In the genomic region with DNA sequence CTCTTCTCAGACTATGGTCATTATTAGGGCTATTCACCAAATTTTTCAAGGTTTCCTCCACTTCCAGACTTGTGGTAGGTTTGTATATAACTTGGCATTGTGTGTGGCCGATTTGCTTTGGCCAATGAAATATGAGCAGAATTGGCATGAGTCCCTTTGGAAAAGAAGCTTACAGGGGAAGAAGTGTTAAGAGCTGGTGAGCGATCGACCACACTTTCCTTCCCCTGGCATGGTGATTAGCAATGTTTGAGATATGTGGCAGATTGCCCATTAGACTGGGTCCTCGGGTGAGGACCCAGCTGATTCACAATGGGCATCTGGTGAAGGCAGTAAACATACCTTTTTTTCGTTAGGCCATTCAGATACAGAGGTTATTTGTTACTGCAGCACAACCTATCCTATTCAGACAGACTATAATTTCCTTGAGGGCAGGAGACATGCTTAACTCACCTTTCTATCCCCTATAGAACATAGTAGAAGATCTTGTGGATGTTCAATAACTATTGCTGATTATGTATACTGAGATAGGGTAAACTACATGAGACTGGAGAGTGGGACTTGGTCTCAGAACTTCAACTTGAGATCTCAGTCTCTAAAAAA, we compare ENCODE assay signal across 15 cellular contexts.
DNase-seq lines count a peak whose midpoint lies in the region; ATAC-seq and TF ChIP-seq lines count a peak whose summit lies in the region.
"Had no signal": no experiment of that assay in that cellular context is flagged by ENCODE, and none has a peak within 500 bp of the region (broad histone marks: within the 10 kb centered on the region; RNA-seq: fewer than 3 reads in every experiment).

No MANE protein-coding gene starts in this region.

- H3K36me3 Mint-ChIP-seq in activated CD4-positive, alpha-beta T cell treated with anti-CD3 and anti-CD28 coated beads, Interleukin-2, amount 10 ng/mL, durations not matched to agents 7 days and 5 days (ENCODE audit: low read depth), result no peaks in the 10 kb centered on the region
- H3K36me3 Mint-ChIP-seq: CD8-positive, alpha-beta T cell; natural killer cell; T-cell had no signal

- H4K8ac ChIP-seq in IMR-90 (ENCODE audit: low read depth in 2 of 2, low read length in 2 of 2), result no peak overlapping the region

- H2AFZ ChIP-seq in IMR-90 (replicated peaks; ENCODE audit: low read length, poor library complexity) (no peak overlapping the region), MM.1S (ENCODE audit: low read length) (no peak overlapping the region)

- no peak overlapping the region for H4K91ac ChIP-seq in IMR-90 (ENCODE audit: insufficient read depth, low read depth, low read length)

- no peak overlapping the region for H2BK120ac ChIP-seq in IMR-90 (ENCODE audit: low read depth, low read length)

- TF ChIP-seq POLR2A in IMR-90 (IDR thresholded peaks at IDR 0.05; ENCODE audit: low read depth, low read length), result no peak
- TF ChIP-seq POLR2A in transverse colon (IDR thresholded peaks at IDR 0.05), result no peak

- no peak overlapping the region for H4K5ac ChIP-seq in IMR-90 (ENCODE audit: low read depth, low read length)

- H3K4ac ChIP-seq in IMR-90 (ENCODE audit: low read depth, low read length), result no peak overlapping the region

- H3K27ac Mint-ChIP-seq in activated CD4-positive, alpha-beta T cell treated with anti-CD3 and anti-CD28 coated beads, Interleukin-2, amount 10 ng/mL, durations not matched to agents 7 days and 5 days, result no peak overlapping the region
- H3K27ac Mint-ChIP-seq: CD8-positive, alpha-beta T cell; natural killer cell; T-cell had no signal

- BruUV-seq in IMR-90 (replicated peaks; lab: Mats Ljungman, UMichigan), result no TSS peak

- POLR2A ChIA-PET in IMR-90 (lab: Charles Lee; ENCODE audit: unreplicated experiment), result no interaction called here
- POLR2A ChIA-PET in activated CD4-positive, alpha-beta T cell treated with anti-CD3 and anti-CD28 coated beads, Interleukin-2, amount 10 ng/mL, durations not matched to agents 7 days and 5 days (lab: Charles Lee), result no interaction called here

- in situ Hi-C loops in IMR-90 (cut with MboI; ENCODE audit: low sequenced_read_pairs), result no loop called here
- in situ Hi-C loops in transverse colon (cut with MboI; ENCODE audit: low pct_ligation_motif_present in 1 of 4, low pct_unique_long_range_greater_than_20kb in 1 of 4, low sequenced_read_pairs in 3 of 4), result loop anchor here in 2 of 4 donors (5.0 to 25.0 kb wide), 2 partner anchors 60 to 115 kb away; no protein-coding TSS in a partner anchor

- dilution Hi-C loops in IMR-90 (cut with HindIII; ENCODE audit: low sequenced_read_pairs, unreplicated experiment), result no loop called here

- H3K9me3 Mint-ChIP-seq in activated CD4-positive, alpha-beta T cell treated with anti-CD3 and anti-CD28 coated beads, Interleukin-2, amount 10 ng/mL, durations not matched to agents 7 days and 5 days, result peaks cover 3% of the 10 kb centered on the region
- H3K9me3 Mint-ChIP-seq: CD8-positive, alpha-beta T cell; natural killer cell; T-cell had no signal

- no peak for TF ChIP-seq EP300 in transverse colon (IDR thresholded peaks at IDR 0.05; ENCODE audit: low read depth)

- H3K18ac ChIP-seq in IMR-90 (ENCODE audit: low read depth, low read length), result no peak overlapping the region

- H3K9me3 ChIP-seq in IMR-90 (ENCODE audit: control insufficient read depth, insufficient read depth, low read length) (no peaks in the 10 kb centered on the region), ascending aorta (no peaks in the 10 kb centered on the region), transverse colon (no peaks in the 10 kb centered on the region), MM.1S (replicated peaks; ENCODE audit: insufficient read depth, low read length) (no peaks in the 10 kb centered on the region)

- no peak for TF ChIP-seq RAD21 in IMR-90 (IDR thresholded peaks at IDR 0.05; ENCODE audit: low read length)

- ATAC-seq in IMR-90 (ENCODE audit: low read depth), result no peak
- ATAC-seq: CD8-positive, alpha-beta T cell; left cardiac atrium; natural killer cell; stimulated activated naive CD8-positive, alpha-beta T cell treated with anti-CD3 and anti-CD28 coated beads, Interleukin-15, Interleukin-2, amounts not matched to agents 100 U/mL and 50 U/mL, for 24 hours; T-cell had no signal

- DNase-seq in IMR-90 (peak; percentile 55), ascending aorta (ENCODE audit: low spot score in 2 of 2) (no peak), glomerular visceral epithelial cell (ENCODE audit: extremely low spot score) (peak; percentile 64), transverse colon (no peak), COLO668 (lab: John Stamatoyannopoulos, UW; ENCODE audit: unreplicated experiment) (no peak), MM.1S (no peak), amniotic stem cell (lab: John Stamatoyannopoulos, UW) (no peak)
- no peak for DNase-seq in activated CD4-positive, alpha-beta T cell treated with anti-CD3 and anti-CD28 coated beads, Interleukin-2, amount 10 ng/mL, durations not matched to agents 7 days and 5 days
- DNase-seq: CD8-positive, alpha-beta T cell; left cardiac atrium; natural killer cell; NCI-H1417; OCI-M1; stimulated activated naive CD8-positive, alpha-beta T cell treated with anti-CD3 and anti-CD28 coated beads, Interleukin-15, Interleukin-2, amounts not matched to agents 100 U/mL and 50 U/mL, for 24 hours; T-cell had no signal

- H2AK5ac ChIP-seq in IMR-90 (ENCODE audit: low read depth, low read length), result peak overlapping the region; percentile 20; the same call in 1 of the 2 replicates

- no peak overlapping the region for H3K4me3 Mint-ChIP-seq in activated CD4-positive, alpha-beta T cell treated with anti-CD3 and anti-CD28 coated beads, Interleukin-2, amount 10 ng/mL, durations not matched to agents 7 days and 5 days
- H3K4me3 Mint-ChIP-seq: CD8-positive, alpha-beta T cell; natural killer cell; T-cell had no signal

- no peak overlapping the region for H2BK5ac ChIP-seq in IMR-90 (ENCODE audit: low read depth, low read length, poor library complexity, severe bottlenecking)

- no peak overlapping the region for H3K23ac ChIP-seq in IMR-90 (ENCODE audit: low read depth, low read length)

- H3K14ac ChIP-seq in IMR-90 (replicated peaks; ENCODE audit: low read depth, low read length), result no peak overlapping the region

- H3K79me1 ChIP-seq in IMR-90 (ENCODE audit: low read depth in 1 of 2, low read length in 2 of 2), result no peaks in the 10 kb centered on the region

- WGBS in IMR-90 (ENCODE audit: extremely low coverage in 2 of 2, insufficient read length in 1 of 2), 2 experiments, result 0% methylated on average over 1 of the region's 5 CpGs; no CpG with 5 or more reads in 1 of the 2 experiments
- WGBS in transverse colon (ENCODE audit: low coverage in 1 of 2), 2 donors, result 74 to 96% methylated on average over 4 to 5 of the region's 5 CpGs

- H3K9ac ChIP-seq in IMR-90 (ENCODE audit: low read depth, low read length) (no peak overlapping the region), MM.1S (ENCODE audit: low read length) (no peak overlapping the region)

- peak overlapping the region; percentile 34; the same call in 1 of the 3 replicates for H2BK15ac ChIP-seq in IMR-90 (ENCODE audit: low read depth, low read length)

- no peaks in the 10 kb centered on the region for H3K79me2 ChIP-seq in MM.1S (ENCODE audit: low read length)

- H3K27ac ChIP-seq in IMR-90 (ENCODE audit: insufficient read depth, low read length), result no peak overlapping the region
- peak overlapping the region; percentile 95 to 97 for H3K27ac ChIP-seq in ascending aorta
- peak overlapping the region; percentile 90 to 94 (median 92) for H3K27ac ChIP-seq in transverse colon
- no peak overlapping the region for H3K27ac ChIP-seq in MM.1S (ENCODE audit: low read length)

- no peaks in the 10 kb centered on the region for H3K27me3 Mint-ChIP-seq in activated CD4-positive, alpha-beta T cell treated with anti-CD3 and anti-CD28 coated beads, Interleukin-2, amount 10 ng/mL, durations not matched to agents 7 days and 5 days

- H4K20me1 ChIP-seq in IMR-90 (ENCODE audit: insufficient read depth, low read length) (no peaks in the 10 kb centered on the region), MM.1S (ENCODE audit: insufficient read depth, low read length) (no peaks in the 10 kb centered on the region)

- H3K27me3 ChIP-seq in IMR-90 (ENCODE audit: control insufficient read depth, insufficient read depth, low read length), result no peaks in the 10 kb centered on the region
- no peaks in the 10 kb centered on the region for H3K27me3 ChIP-seq in ascending aorta
- H3K27me3 ChIP-seq in transverse colon, result no peaks in the 10 kb centered on the region
- H3K27me3 ChIP-seq in MM.1S (replicated peaks; ENCODE audit: insufficient read depth, low read length), result no peaks in the 10 kb centered on the region

- H3K9me1 ChIP-seq in IMR-90 (ENCODE audit: insufficient read depth, low read length), result peaks cover 3% of the 10 kb centered on the region

- H3K4me1 ChIP-seq in IMR-90 (ENCODE audit: control insufficient read depth, insufficient read depth, low read length), result peaks cover 22% of the 10 kb centered on the region
- peaks cover 30 to 47% of the 10 kb centered on the region in 2 donors for H3K4me1 ChIP-seq in ascending aorta
- H3K4me1 ChIP-seq in transverse colon, result peaks cover 46 to 69% (median 61%) of the 10 kb centered on the region in 4 donors
- no peaks in the 10 kb centered on the region for H3K4me1 ChIP-seq in MM.1S (ENCODE audit: low read length)

- CTCF ChIA-PET in IMR-90 (lab: Yijun Ruan, JAX), result no interaction called here
- CTCF ChIA-PET in activated CD4-positive, alpha-beta T cell treated with anti-CD3 and anti-CD28 coated beads, Interleukin-2, amount 10 ng/mL, durations not matched to agents 7 days and 5 days (lab: Charles Lee), result interaction anchor here (0.7 to 1.7 kb wide), 2 partner anchors 10 to 1691 kb away, joined by 3 to 6 read pairs; no protein-coding TSS in a partner anchor

- H3K4me2 ChIP-seq in IMR-90 (ENCODE audit: low read depth, low read length) (no peak overlapping the region), MM.1S (ENCODE audit: low read depth, low read length) (no peak overlapping the region)

- no peaks in the 10 kb centered on the region for H3K36me3 ChIP-seq in IMR-90 (ENCODE audit: control insufficient read depth, insufficient read depth, low read length)
- H3K36me3 ChIP-seq in ascending aorta, result no peaks in the 10 kb centered on the region
- H3K36me3 ChIP-seq in transverse colon, result no peaks in the 10 kb centered on the region
- no peaks in the 10 kb centered on the region for H3K36me3 ChIP-seq in MM.1S (replicated peaks; ENCODE audit: insufficient read depth, low read length)

- intact Hi-C loops in IMR-90 (cut with micrococcal nuclease), result no loop called here
- intact Hi-C loops in ascending aorta (cut with DNase I), result loop anchor here (5.0 to 10.0 kb wide), 2 partner anchors 40 to 802 kb away; a partner anchor contains a TSS
- intact Hi-C loops in transverse colon (cut with DNase I; ENCODE audit: low total_unique reads), result no loop called here

- no peaks in the 10 kb centered on the region for H3F3A ChIP-seq in MM.1S (ENCODE audit: insufficient read depth, low read length)

- H2BK20ac ChIP-seq in IMR-90 (ENCODE audit: low read depth, low read length), result no peak overlapping the region

- no peak overlapping the region for H3K56ac ChIP-seq in IMR-90 (ENCODE audit: extremely low read depth, insufficient read depth, low read length)

- TF ChIP-seq CTCF in IMR-90 (conservative IDR thresholded peaks at IDR 0.05; ENCODE audit: low read depth, low read length), result no peak
- no peak for TF ChIP-seq CTCF in ascending aorta (IDR thresholded peaks at IDR 0.05)
- TF ChIP-seq CTCF in transverse colon (IDR thresholded peaks at IDR 0.05), result no peak
- no peak for TF ChIP-seq CTCF in MM.1S (IDR thresholded peaks at IDR 0.05; ENCODE audit: low read length)

- H2AK9ac ChIP-seq in IMR-90 (replicated peaks; ENCODE audit: low read depth, low read length, poor library complexity), result no peak overlapping the region

- no peak overlapping the region for H3K4me3 ChIP-seq in IMR-90 (ENCODE audit: insufficient read depth, low read depth, low read length)
- no peak overlapping the region for H3K4me3 ChIP-seq in ascending aorta
- H3K4me3 ChIP-seq in transverse colon, result no peak overlapping the region
- H3K4me3 ChIP-seq in MM.1S (ENCODE audit: low read length), result no peak overlapping the region

- no peaks in the 10 kb centered on the region for H3K9me2 ChIP-seq in MM.1S (replicated peaks; ENCODE audit: insufficient read depth, low read length)

- no peaks in the 10 kb centered on the region for H3K4me1 Mint-ChIP-seq in activated CD4-positive, alpha-beta T cell treated with anti-CD3 and anti-CD28 coated beads, Interleukin-2, amount 10 ng/mL, durations not matched to agents 7 days and 5 days
- H3K4me1 Mint-ChIP-seq: natural killer cell had no signal

Comparison
In these comparisons a context has a peak if more than half of its experiments do, and no peak if none do; other contexts are left out.
1. DNase-seq: peak in IMR-90 (single experiment) and glomerular visceral epithelial cell (single experiment); none in ascending aorta (0 of 2), transverse colon (single experiment), COLO668 (single experiment), activated CD4-positive, alpha-beta T cell treated with anti-CD3 and anti-CD28 coated beads, Interleukin-2, amount 10 ng/mL, durations not matched to agents 7 days and 5 days (single experiment), MM.1S (single experiment) and amniotic stem cell (single experiment).
2. H3K27ac ChIP-seq: peak in ascending aorta (2 of 2) and transverse colon (4 of 4); none in IMR-90 (single experiment) and MM.1S (single experiment).